ENCODE assay signal across 19 cellular contexts in the genomic region with DNA sequence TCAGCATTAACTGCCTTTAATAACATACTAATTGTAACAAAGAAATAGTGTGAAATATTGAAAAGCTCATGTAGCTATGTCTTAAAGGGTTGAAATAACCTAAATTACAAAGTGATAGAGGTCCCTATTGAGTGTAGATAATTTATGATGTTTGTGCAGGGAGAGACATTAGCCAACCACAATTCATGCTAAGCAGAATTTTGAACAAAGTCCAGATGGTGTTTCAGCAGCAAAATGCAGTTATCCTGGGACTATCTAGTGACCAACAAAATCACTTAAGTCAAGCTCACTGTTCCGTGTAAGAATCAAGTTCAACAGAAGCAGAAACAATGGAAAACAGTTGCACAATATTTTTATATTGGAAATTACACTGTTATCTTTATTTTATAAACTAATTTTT.
"Had no signal": no experiment of that assay in that cellular context is flagged by ENCODE, and none has a peak within 500 bp of the region (broad histone marks: within the 10 kb centered on the region; RNA-seq: fewer than 3 reads in every experiment).

No MANE protein-coding gene starts in this region.

- H3K36me3 Mint-ChIP-seq: activated naive CD8-positive, alpha-beta T cell; memory B cell; naive B cell had no signal

- ATAC-seq: heart left ventricle, mucosa of descending colon, right cardiac atrium had no signal

- DNase-seq: activated CD4-positive, alpha-beta T cell treated with anti-CD3 and anti-CD28 coated beads, Interleukin-2, amount 50 U/mL, for 4 hours; activated gamma-delta T cell treated with Interleukin-2 at 50 U/mL for 16 hours; heart left ventricle; kidney glomerular epithelial cell; mucosa of descending colon; naive B cell; right cardiac atrium had no signal

- H3K4me3 Mint-ChIP-seq: activated naive CD8-positive, alpha-beta T cell; dendritic cell treated with granulocyte-macrophage colony-stimulating factor and Interleukin-4, amounts not matched to agents 40 ng/mL and 50 ng/mL, for 4 days; memory B cell; naive B cell; neural crest cell; stimulated activated naive CD8-positive, alpha-beta T cell treated with anti-CD3 and anti-CD28 coated beads, Interleukin-15, Interleukin-2, amounts not matched to agents 100 ng/mL and 50 ng/mL, for 24 hours; T-helper 2 cell treated with Interferon-gamma antibody and Interleukin-4, amounts not matched to agents 5 μg/mL and 100 μg/mL, for 36 hours had no signal

- H3K27ac ChIP-seq: heart left ventricle, prostate gland, skin epidermis, tibial nerve, vagina had no signal

- H3K4me1 ChIP-seq: heart left ventricle, prostate gland, tibial nerve, vagina had no signal

- H3K36me3 ChIP-seq: heart left ventricle, prostate gland, tibial nerve, vagina had no signal

- H3K27me3 ChIP-seq: heart left ventricle, tibial nerve, vagina had no signal

- H3K27me3 Mint-ChIP-seq: activated naive CD8-positive, alpha-beta T cell; dendritic cell treated with granulocyte-macrophage colony-stimulating factor and Interleukin-4, amounts not matched to agents 40 ng/mL and 50 ng/mL, for 4 days; stimulated activated naive CD8-positive, alpha-beta T cell treated with anti-CD3 and anti-CD28 coated beads, Interleukin-15, Interleukin-2, amounts not matched to agents 100 ng/mL and 50 ng/mL, for 24 hours had no signal

- H3K9me3 Mint-ChIP-seq: dendritic cell treated with granulocyte-macrophage colony-stimulating factor and Interleukin-4, amounts not matched to agents 40 ng/mL and 50 ng/mL, for 4 days; memory B cell; neural crest cell; stimulated activated naive CD8-positive, alpha-beta T cell treated with anti-CD3 and anti-CD28 coated beads, Interleukin-15, Interleukin-2, amounts not matched to agents 100 ng/mL and 50 ng/mL, for 24 hours; T-helper 2 cell treated with Interferon-gamma antibody and Interleukin-4, amounts not matched to agents 5 μg/mL and 100 μg/mL, for 36 hours had no signal

- H3K4me3 ChIP-seq: heart left ventricle, mucosa of descending colon, prostate gland, skin epidermis, tibial nerve, vagina had no signal

- H3K9me3 ChIP-seq: heart left ventricle, mucosa of descending colon, prostate gland, tibial nerve, vagina had no signal

- H3K27ac Mint-ChIP-seq: activated naive CD8-positive, alpha-beta T cell; dendritic cell treated with granulocyte-macrophage colony-stimulating factor and Interleukin-4, amounts not matched to agents 40 ng/mL and 50 ng/mL, for 4 days; memory B cell; naive B cell; stimulated activated naive CD8-positive, alpha-beta T cell treated with anti-CD3 and anti-CD28 coated beads, Interleukin-15, Interleukin-2, amounts not matched to agents 100 ng/mL and 50 ng/mL, for 24 hours; T-helper 2 cell treated with Interferon-gamma antibody and Interleukin-4, amounts not matched to agents 5 μg/mL and 100 μg/mL, for 36 hours had no signal

- H3K4me1 Mint-ChIP-seq: memory B cell, naive B cell had no signal

- FAIRE-seq: frontal cortex, TTC549 had no signal
